8 cellular contexts compared by ENCODE assay signal in the genomic region with DNA sequence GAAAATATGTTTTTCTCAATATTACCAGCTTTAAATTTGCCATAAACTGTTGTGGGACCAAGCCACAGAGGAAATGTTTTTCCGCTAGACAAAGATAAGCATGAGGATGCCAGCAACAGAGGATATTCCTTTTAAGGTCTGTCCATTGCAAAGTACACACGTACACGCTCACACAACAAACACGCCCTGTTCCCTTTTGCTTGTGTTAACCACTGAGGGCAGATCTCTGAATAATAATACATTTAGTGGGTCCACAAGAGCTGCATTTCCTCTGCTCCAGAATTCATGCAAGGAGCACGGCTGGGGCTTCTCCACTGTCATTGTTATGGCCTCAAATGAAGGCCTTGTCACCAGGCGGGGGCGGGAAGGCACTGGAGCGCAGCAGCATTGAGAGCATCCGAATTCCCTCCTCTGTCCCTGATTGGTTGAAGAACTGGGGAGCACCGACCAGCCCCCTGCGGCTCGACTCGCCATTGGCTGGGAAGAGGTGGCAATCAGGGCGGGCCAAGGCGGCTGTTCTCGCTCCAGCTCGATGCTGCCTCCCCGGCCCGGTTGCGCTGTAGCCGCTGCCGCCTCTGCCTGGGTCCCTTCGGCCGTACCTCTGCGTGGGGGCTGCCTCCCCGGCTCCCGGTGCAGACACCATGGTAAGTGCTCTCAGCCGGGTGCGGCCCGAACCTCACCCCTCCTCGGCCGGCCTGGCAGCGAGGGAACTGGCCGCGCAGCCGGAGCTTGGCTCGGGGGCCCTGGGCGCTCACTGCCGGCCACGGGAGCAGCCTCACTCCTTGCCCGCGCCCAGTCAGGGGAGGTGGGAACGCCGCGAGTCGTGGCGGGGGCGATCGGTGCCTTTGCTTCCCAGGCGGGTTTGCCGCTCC. TPM values are rescaled to one million over a fixed set of nuclear protein-coding genes. Genes with fewer than 3 reads are reported as not detected.
DNase-seq lines count a peak whose midpoint lies in the region; ATAC-seq and TF ChIP-seq lines count a peak whose summit lies in the region.

A gene (plus strand): TSS at position 522 of the 872 bp plus-strand sequence. CDS start 120 bp downstream, at position 642.

- no peaks in the 10 kb centered on the region for H3K27me3 Mint-ChIP-seq in natural killer cell (ENCODE audit: low read depth in 2 of 2)

- peak within 1 kb of the TSS; percentile 84 to 87 for H3K27ac Mint-ChIP-seq in natural killer cell

- peak within 1 kb of the TSS; percentile 39 to 65 (median 54) for H3K4me3 ChIP-seq in Peyer's patch

- H3K36me3 Mint-ChIP-seq in natural killer cell = no peaks in the 10 kb centered on the region

- ATAC-seq in GM18870 (IDR thresholded peaks at IDR 0.05; ENCODE audit: unreplicated experiment) = peak; percentile 97
- ATAC-seq in HG03103 (IDR thresholded peaks at IDR 0.05; ENCODE audit: low read depth, unreplicated experiment) = peak; percentile 96
- peak; percentile 96 to 98 (median 96) for ATAC-seq in natural killer cell

- peaks cover 0 to 7% (median 0%) of the 10 kb centered on the region in 4 donors for H3K4me1 ChIP-seq in Peyer's patch

- no peaks in the 10 kb centered on the region for H3K9me3 ChIP-seq in Peyer's patch

- H3K9me3 Mint-ChIP-seq in natural killer cell = no peaks in the 10 kb centered on the region

- peak within 1 kb of the TSS; percentile 58 to 89 (median 74) for H3K27ac ChIP-seq in Peyer's patch

- TF ChIP-seq POLR2A in Peyer's patch (IDR thresholded peaks at IDR 0.05) = no peak

- DNase-seq in AG08395 (ENCODE audit: low spot score) = peak; percentile 99
- peak; percentile 68 to 87 (median 70) for DNase-seq in Peyer's patch
- DNase-seq in activated gamma-delta T cell (lab: John Stamatoyannopoulos, UW) = peak; percentile 20
- DNase-seq in fibroblast of the conjunctiva (ENCODE audit: low read depth) = peak; percentile 86
- DNase-seq in natural killer cell = peak; percentile 91
- DNase-seq in stimulated activated naive CD4-positive, alpha-beta T cell treated with Interleukin-2 at 50 U/mL for 16 hours (lab: John Stamatoyannopoulos, UW) = peak; percentile 43

- peak in 2 of 6 experiments; percentile 3 to 26 for TF ChIP-seq CTCF in Peyer's patch (IDR thresholded peaks at IDR 0.05)
- peak; percentile 28 for TF ChIP-seq CTCF in natural killer cell (IDR thresholded peaks at IDR 0.05)

- H3K4me3 Mint-ChIP-seq in natural killer cell = peak within 1 kb of the TSS; percentile 79

- H3K4me1 Mint-ChIP-seq in natural killer cell = peaks cover 11% of the 10 kb centered on the region in 2 donors

- no peaks in the 10 kb centered on the region for H3K27me3 ChIP-seq in Peyer's patch

- intact Hi-C loops in natural killer cell (cut with micrococcal nuclease) = loop anchor here (2.0 kb wide), 2 partner anchors 90 to 382 kb away; a partner anchor contains a TSS

- no peaks in the 10 kb centered on the region for H3K36me3 ChIP-seq in Peyer's patch

RNA-seq across cellular contexts. Expression of the gene that starts here (rescaled TPM):
- 1 to 10 TPM; 1.6 to 8.0 (median 5.9) TPM for total RNA-seq in Peyer's patch
- 1 to 10 TPM; 2.1 to 4.0 (median 2.8) TPM for total RNA-seq in natural killer cell

Comparison
In these comparisons a context has a peak if more than half of its experiments do, and no peak if none do; other contexts are left out.
1. Peak in every context shown above with its lines: DNase-seq, ATAC-seq, H3K4me3 ChIP-seq and H3K27ac ChIP-seq.
2. DNase-seq: peak in every context shown above with its lines; median percentile 99 in AG08395; 91 in natural killer cell; 86 in fibroblast of the conjunctiva; 70 in Peyer's patch; 43 in stimulated activated naive CD4-positive, alpha-beta T cell treated with Interleukin-2 at 50 U/mL for 16 hours; 20 in activated gamma-delta T cell.